Comparison of ENCODE assay signal across 8 cellular contexts in the genomic region with DNA sequence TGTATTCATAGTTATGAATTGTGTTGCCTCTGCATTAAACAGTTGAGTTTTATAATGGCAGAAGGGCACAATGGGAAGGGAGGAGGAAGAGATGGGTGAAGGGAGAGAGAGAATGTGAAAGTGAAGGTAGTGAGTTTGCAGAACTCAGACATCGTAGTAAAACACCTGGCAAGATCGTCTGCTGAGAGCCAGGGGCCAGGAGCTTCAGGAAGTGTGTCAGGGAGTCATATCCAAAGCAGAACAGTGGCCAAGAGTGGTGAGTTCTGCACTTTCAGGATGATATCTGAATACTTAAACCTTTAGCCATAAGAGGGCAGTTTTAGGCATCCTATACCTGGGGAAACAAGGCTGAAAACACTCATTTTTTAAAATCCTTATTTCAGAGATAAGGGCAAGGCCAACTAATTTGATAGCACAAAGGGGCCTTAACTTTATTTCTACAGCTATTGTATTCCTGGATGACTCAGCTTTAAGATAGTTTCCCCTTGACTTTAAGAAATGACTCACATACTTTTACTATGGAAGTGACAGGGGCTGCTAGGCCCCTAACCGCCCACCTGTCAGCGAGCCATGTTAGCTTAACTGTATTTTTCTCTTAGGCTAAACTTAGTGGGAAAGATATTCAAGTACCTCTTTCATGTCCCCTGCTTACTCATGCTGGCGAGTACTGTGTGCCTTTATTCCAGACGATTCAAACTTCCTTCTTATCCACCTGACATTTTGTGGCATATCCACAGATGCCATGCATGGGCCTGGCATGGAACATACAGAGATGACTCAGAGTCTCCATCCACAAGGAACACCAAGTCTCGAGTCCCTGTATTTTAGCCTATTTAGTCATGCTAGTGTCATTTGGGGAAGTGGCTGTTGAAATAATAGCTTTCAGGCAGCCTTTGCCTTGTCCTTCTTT. TPM values are rescaled to one million over a fixed set of nuclear protein-coding genes. Genes with fewer than 3 reads are reported as not detected.
DNase-seq lines count a peak whose midpoint lies in the region; ATAC-seq and TF ChIP-seq lines count a peak whose summit lies in the region.

No MANE protein-coding gene starts in this region.

- no peak overlapping the region for H3K4me3 Mint-ChIP-seq in natural killer cell

- H3K27me3 Mint-ChIP-seq in natural killer cell (ENCODE audit: low read depth in 2 of 2) = no peaks in the 10 kb centered on the region

- peak overlapping the region; percentile 58 to 81 for H3K27ac Mint-ChIP-seq in natural killer cell

- TF ChIP-seq POLR2A in breast epithelium (IDR thresholded peaks at IDR 0.05) (no peak), upper lobe of left lung (IDR thresholded peaks at IDR 0.05) (no peak)

- no peaks in the 10 kb centered on the region for H3K36me3 Mint-ChIP-seq in natural killer cell

- intact Hi-C loops in breast epithelium (cut with DNase I; ENCODE audit: low total_unique reads) (loop anchor here (10.0 kb wide), 1 partner anchor 263 kb away; no protein-coding TSS in a partner anchor), natural killer cell (cut with micrococcal nuclease) (no loop called here)

- H3K27me3 ChIP-seq in SJSA1 (replicated peaks) (no peaks in the 10 kb centered on the region), breast epithelium (no peaks in the 10 kb centered on the region), upper lobe of left lung (no peaks in the 10 kb centered on the region)

- no peak for TF ChIP-seq CTCF in breast epithelium (IDR thresholded peaks at IDR 0.05)
- no peak for TF ChIP-seq CTCF in natural killer cell (IDR thresholded peaks at IDR 0.05)
- TF ChIP-seq CTCF in upper lobe of left lung (IDR thresholded peaks at IDR 0.05) = no peak

- H3K27ac ChIP-seq in SJSA1 = peak overlapping the region; percentile 43
- H3K27ac ChIP-seq in breast epithelium = peak overlapping the region; percentile 34 to 74
- H3K27ac ChIP-seq in upper lobe of left lung = peak overlapping the region; percentile 49 to 72 (median 57)

- no peaks in the 10 kb centered on the region for H3K9me3 Mint-ChIP-seq in natural killer cell

- H3K4me3 ChIP-seq in SJSA1 = no peak overlapping the region
- no peak overlapping the region for H3K4me3 ChIP-seq in breast epithelium
- H3K4me3 ChIP-seq in upper lobe of left lung = no peak overlapping the region

- peaks cover 37 to 46% of the 10 kb centered on the region in 2 donors for H3K4me1 Mint-ChIP-seq in natural killer cell

- H3K36me3 ChIP-seq in SJSA1 (peaks cover 11% of the 10 kb centered on the region), breast epithelium (no peaks in the 10 kb centered on the region), upper lobe of left lung (peaks cover 0 to 12% (median 0%) of the 10 kb centered on the region in 4 donors)

- 37 to 52% methylated on average over 7 of the region's 7 CpGs for WGBS in upper lobe of left lung, 2 donors

- H3K4me1 ChIP-seq in SJSA1 (replicated peaks) (peaks cover 36% of the 10 kb centered on the region), breast epithelium (peaks cover 0 to 12% of the 10 kb centered on the region in 2 donors), upper lobe of left lung (peaks cover 26 to 40% (median 38%) of the 10 kb centered on the region in 4 donors)

- peak; percentile 63 for ATAC-seq in GM19025 (IDR thresholded peaks at IDR 0.05; ENCODE audit: low read depth, unreplicated experiment)
- ATAC-seq in HG02938 (IDR thresholded peaks at IDR 0.05; ENCODE audit: unreplicated experiment) = peak; percentile 80
- peak in 2 of 3 donors; percentile 3 to 48 for ATAC-seq in natural killer cell
- peak; percentile 60 for ATAC-seq in upper lobe of left lung (ENCODE audit: low FRiP score in 2 of 2)

- DNase-seq in SJSA1 (ENCODE audit: low read depth in 1 of 2, low spot score in 2 of 2) (peak; percentile 51 to 76), breast epithelium (ENCODE audit: low spot score in 2 of 2) (peak in 1 of 2 donors; percentile 57), natural killer cell (no peak), upper lobe of left lung (peak in 1 of 2 donors; percentile 75), cerebellum (ENCODE audit: low spot score) (no peak), NCI-H510A treated with DMSO at 0.1 percent for 48 hours (lab: John Stamatoyannopoulos, UW) (no peak)

- peak in 1 of 4 donors; percentile 96 for TF ChIP-seq EP300 in upper lobe of left lung (IDR thresholded peaks at IDR 0.05)

- H3K9me3 ChIP-seq in SJSA1 (replicated peaks) (no peaks in the 10 kb centered on the region), breast epithelium (no peaks in the 10 kb centered on the region), upper lobe of left lung (no peaks in the 10 kb centered on the region)

RNA-seq across cellular contexts. Expression of a gene that starts 53.9 kb away (rescaled TPM):
- 0.16 TPM in 1 of 2 replicates, not detected in the other for total RNA-seq in SJSA1 (2014; rRNA removed; shearing (Covaris generic))
- not detected for total RNA-seq in breast epithelium
- total RNA-seq in natural killer cell = not detected
- not detected for total RNA-seq in upper lobe of left lung
- 0.18 TPM for total RNA-seq in cerebellum

Comparison
In these comparisons a context has a peak if more than half of its experiments do, and no peak if none do; other contexts are left out.
1. ATAC-seq: peak in every context shown above with its lines; median percentile 80 in HG02938; 63 in GM19025; 60 in upper lobe of left lung; 26 in natural killer cell.
2. DNase-seq: peak in SJSA1 (2 of 2); none in natural killer cell (single experiment), cerebellum (single experiment) and NCI-H510A treated with DMSO at 0.1 percent for 48 hours (single experiment).
3. Peak in every context shown above with its lines, with median percentiles within 50 percentile points of each other: H3K27ac ChIP-seq.